In genomic region chr17:2222901-2223616, GRCh38 we compare ENCODE assay signal across 8 cellular contexts.
DNase-seq lines count a peak whose midpoint lies in the region; ATAC-seq and TF ChIP-seq lines count a peak whose summit lies in the region.

No MANE protein-coding gene starts in this region.

- peak overlapping the region; percentile 41 for H3K27ac ChIP-seq in muscle layer of colon (ENCODE audit: low read depth, low read length)
- peak overlapping the region in 1 of 2 donors; percentile 17 for H3K27ac ChIP-seq in thoracic aorta

- DNase-seq in GM12865 (ENCODE audit: low read depth) (peak; percentile 91), T follicular helper cell (ENCODE audit: low read depth) (peak; percentile 40), thoracic aorta (ENCODE audit: low spot score) (no peak), NCI-H1930 (lab: John Stamatoyannopoulos, UW) (no peak), H7 (no peak)
- peak; percentile 72 for DNase-seq in central memory CD4-positive, alpha-beta T cell

- ATAC-seq in thoracic aorta (ENCODE audit: insufficient number of reproducible peaks, low FRiP score, low read depth) (peak; percentile 47), HG03520 (IDR thresholded peaks at IDR 0.05; ENCODE audit: unreplicated experiment) (no peak)

- H3K4me3 ChIP-seq in GM12865 (ENCODE audit: low read depth, low read length), result peak overlapping the region; percentile 23
- H3K4me3 ChIP-seq in muscle layer of colon (ENCODE audit: low read depth in 1 of 2, low read length in 2 of 2), result no peak overlapping the region
- no peak overlapping the region for H3K4me3 ChIP-seq in thoracic aorta
- no peak overlapping the region for H3K4me3 ChIP-seq in H7 (ENCODE audit: insufficient read depth, low read depth, low read length)

- H3K9me3 ChIP-seq in muscle layer of colon (ENCODE audit: low read length), result no peaks in the 10 kb centered on the region
- no peaks in the 10 kb centered on the region for H3K9me3 ChIP-seq in thoracic aorta

- TF ChIP-seq CTCF in GM12865 (IDR thresholded peaks at IDR 0.05; ENCODE audit: insufficient read depth, low read depth, low read length, missing control alignments), result no peak
- no peak for TF ChIP-seq CTCF in thoracic aorta (IDR thresholded peaks at IDR 0.05)

- peak overlapping the region; percentile 4 for H3K9ac ChIP-seq in muscle layer of colon (ENCODE audit: low read length)

- H3K4me1 ChIP-seq in muscle layer of colon (ENCODE audit: insufficient read depth, low read length) (peaks cover 15% of the 10 kb centered on the region), thoracic aorta (ENCODE audit: control insufficient read depth in 1 of 2, low read depth in 2 of 2) (peaks cover 11 to 29% of the 10 kb centered on the region in 2 donors)

- no peaks in the 10 kb centered on the region for H3K27me3 ChIP-seq in muscle layer of colon (ENCODE audit: control insufficient read depth in 1 of 2, insufficient read depth in 2 of 2, low read length in 2 of 2)
- no peaks in the 10 kb centered on the region for H3K27me3 ChIP-seq in thoracic aorta (replicated peaks; ENCODE audit: insufficient read depth)
- H3K27me3 ChIP-seq in H7 (ENCODE audit: control insufficient read depth, insufficient read depth, low read length), result no peaks in the 10 kb centered on the region

- H3K36me3 ChIP-seq in muscle layer of colon (ENCODE audit: insufficient read depth, low read length), result peaks cover 6% of the 10 kb centered on the region
- no peaks in the 10 kb centered on the region for H3K36me3 ChIP-seq in thoracic aorta
- H3K36me3 ChIP-seq in H7 (replicated peaks; ENCODE audit: control insufficient read depth, insufficient read depth, low read length), result no peaks in the 10 kb centered on the region; the same call in 1 of the 2 replicates

Comparison
In these comparisons a context has a peak if more than half of its experiments do, and no peak if none do; other contexts are left out.
1. DNase-seq: peak in GM12865 (single experiment), T follicular helper cell (single experiment) and central memory CD4-positive, alpha-beta T cell (single experiment); none in thoracic aorta (single experiment), NCI-H1930 (0 of 2) and H7 (single experiment).